9 cellular contexts compared by ENCODE assay signal in the genomic region with DNA sequence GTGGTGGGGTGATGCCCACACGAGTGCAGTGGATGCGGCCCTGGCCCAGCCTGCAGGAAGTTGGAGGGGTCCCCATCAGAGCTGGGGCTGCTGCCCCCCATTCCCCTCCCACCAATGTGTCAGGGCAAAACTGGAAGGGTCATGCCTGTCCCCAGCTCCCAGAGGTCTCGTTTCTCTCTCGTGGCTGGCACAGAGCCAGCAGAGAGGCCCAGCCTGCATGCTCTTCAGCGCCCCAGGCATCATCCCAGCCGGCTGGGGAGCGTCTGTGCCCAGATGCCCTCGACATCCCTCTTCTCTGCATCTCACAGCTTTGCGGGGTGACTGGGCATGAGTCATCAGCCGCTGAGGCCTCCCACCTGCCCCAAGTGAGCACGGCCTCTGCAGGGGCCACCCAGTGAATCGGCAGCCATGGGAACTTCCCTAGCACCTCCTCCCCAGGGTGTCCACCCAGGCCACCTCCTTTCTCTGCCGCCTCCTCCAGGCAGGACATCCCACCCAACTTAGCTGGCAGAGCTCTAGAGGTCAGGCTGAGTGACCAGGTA. TPM values are rescaled to one million over a fixed set of nuclear protein-coding genes. Genes with fewer than 3 reads are reported as not detected.
DNase-seq lines count a peak whose midpoint lies in the region; ATAC-seq, FAIRE-seq and TF ChIP-seq lines count a peak whose summit lies in the region.
"Had no signal": no experiment of that assay in that cellular context is flagged by ENCODE, and none has a peak within 500 bp of the region (broad histone marks: within the 10 kb centered on the region; RNA-seq: fewer than 3 reads in every experiment).

No MANE protein-coding gene starts in this region.

- H3K27ac ChIP-seq in trophoblast cell (ENCODE audit: low read depth, low read length) (no peak overlapping the region), gastroesophageal sphincter (no peak overlapping the region)

- TF ChIP-seq POLR2A in GM12892 (IDR thresholded peaks at IDR 0.05; ENCODE audit: low read depth, low read length) = no peak
- no peak for TF ChIP-seq POLR2A in gastroesophageal sphincter (IDR thresholded peaks at IDR 0.05)

- H3K36me3 Mint-ChIP-seq in activated naive CD8-positive, alpha-beta T cell treated with anti-CD3 and anti-CD28 coated beads, Interleukin-2, amount 10 ng/mL, durations not matched to agents 7 days and 5 days = no peaks in the 10 kb centered on the region

- no peak overlapping the region for H3K14ac ChIP-seq in trophoblast cell (ENCODE audit: low read length)

- H3K4ac ChIP-seq in trophoblast cell (ENCODE audit: low read depth, low read length) = no peak overlapping the region

- no peaks in the 10 kb centered on the region for H3K9me3 Mint-ChIP-seq in activated naive CD8-positive, alpha-beta T cell treated with anti-CD3 and anti-CD28 coated beads, Interleukin-2, amount 10 ng/mL, durations not matched to agents 7 days and 5 days

- H3K18ac ChIP-seq in trophoblast cell (ENCODE audit: low read length) = no peak overlapping the region

- peak; percentile 99 for DNase-seq in ELR (ENCODE audit: low read depth)
- peak; percentile 43 to 92 (median 81) for DNase-seq in NCI-H1417 (lab: John Stamatoyannopoulos, UW)
- DNase-seq in activated naive CD8-positive, alpha-beta T cell treated with anti-CD3 and anti-CD28 coated beads, Interleukin-2, amount 10 ng/mL, durations not matched to agents 7 days and 5 days = no peak
- peak; percentile 41 for DNase-seq in non-pigmented ciliary epithelial cell (ENCODE audit: low read depth)
- no peak for DNase-seq in GM12892 (ENCODE audit: insufficient read length)
- DNase-seq in trophoblast cell = no peak
- DNase-seq in SK-N-DZ (ENCODE audit: low spot score) = no peak
- DNase-seq: left ventricle myocardium superior had no signal

- H4K91ac ChIP-seq in trophoblast cell (ENCODE audit: low read depth, low read length) = no peak overlapping the region

- H2AFZ ChIP-seq in trophoblast cell (ENCODE audit: insufficient read depth, low read length, poor library complexity) = no peak overlapping the region

- no peak for FAIRE-seq in GM12892 (lab: Jason Lieb, UNC)

- H3K27ac Mint-ChIP-seq in activated naive CD8-positive, alpha-beta T cell treated with anti-CD3 and anti-CD28 coated beads, Interleukin-2, amount 10 ng/mL, durations not matched to agents 7 days and 5 days = no peak overlapping the region

- no peaks in the 10 kb centered on the region for H3K79me1 ChIP-seq in trophoblast cell (ENCODE audit: low read length)

- H3K9ac ChIP-seq in trophoblast cell (ENCODE audit: low read length) = no peak overlapping the region

- H4K12ac ChIP-seq in trophoblast cell (ENCODE audit: low read depth, low read length) = no peak overlapping the region

- TF ChIP-seq CTCF in gastroesophageal sphincter (IDR thresholded peaks at IDR 0.05) = no peak

- peaks cover 5% of the 10 kb centered on the region for H3K9me3 ChIP-seq in trophoblast cell (ENCODE audit: insufficient read depth, low read depth, low read length)
- no peaks in the 10 kb centered on the region for H3K9me3 ChIP-seq in gastroesophageal sphincter

- no peaks in the 10 kb centered on the region for H3K36me3 ChIP-seq in trophoblast cell (ENCODE audit: control insufficient read depth in 1 of 2, insufficient read depth in 2 of 2, low read length in 2 of 2)
- peaks cover 0 to 7% of the 10 kb centered on the region in 2 donors for H3K36me3 ChIP-seq in gastroesophageal sphincter

- H2BK5ac ChIP-seq in trophoblast cell (ENCODE audit: low read depth, low read length, poor library complexity) = no peak overlapping the region

- H3K4me3 ChIP-seq in trophoblast cell (ENCODE audit: low read depth, low read length) = no peak overlapping the region
- no peak overlapping the region for H3K4me3 ChIP-seq in gastroesophageal sphincter

- no peak for TF ChIP-seq EP300 in gastroesophageal sphincter (IDR thresholded peaks at IDR 0.05)

- H3K4me1 ChIP-seq in trophoblast cell (ENCODE audit: control insufficient read depth in 1 of 2, insufficient read depth in 2 of 2, low read length in 2 of 2) = no peaks in the 10 kb centered on the region
- peaks cover 0 to 22% (median 7%) of the 10 kb centered on the region in 3 donors for H3K4me1 ChIP-seq in gastroesophageal sphincter

- H2BK120ac ChIP-seq in trophoblast cell (ENCODE audit: insufficient read depth, low read length, poor library complexity) = no peak overlapping the region

- POLR2A ChIA-PET in activated naive CD8-positive, alpha-beta T cell treated with anti-CD3 and anti-CD28 coated beads, Interleukin-2, amount 10 ng/mL, durations not matched to agents 7 days and 5 days (lab: Charles Lee) = interaction anchor here (1.4 to 3.7 kb wide), 2 partner anchors 9 to 10 kb away, joined by 4 to 22 read pairs; partner anchors contain the start of gene CSNK1D

- no peak overlapping the region for H3K4me3 Mint-ChIP-seq in activated naive CD8-positive, alpha-beta T cell treated with anti-CD3 and anti-CD28 coated beads, Interleukin-2, amount 10 ng/mL, durations not matched to agents 7 days and 5 days

- ATAC-seq in activated naive CD8-positive, alpha-beta T cell treated with anti-CD3 and anti-CD28 coated beads, Interleukin-2, amount 10 ng/mL, durations not matched to agents 7 days and 5 days (ENCODE audit: low read depth) = peak; percentile 31
- ATAC-seq in gastroesophageal sphincter = no peak
- ATAC-seq: left ventricle myocardium superior had no signal

- no peak overlapping the region for H3K23ac ChIP-seq in trophoblast cell (ENCODE audit: low read length)

- H3K79me2 ChIP-seq in trophoblast cell (ENCODE audit: control insufficient read depth, insufficient read depth, low read length, poor library complexity) = no peaks in the 10 kb centered on the region

- H3K27me3 ChIP-seq in trophoblast cell (ENCODE audit: insufficient read depth, low read length) = no peaks in the 10 kb centered on the region
- no peaks in the 10 kb centered on the region for H3K27me3 ChIP-seq in gastroesophageal sphincter

- H3K27me3 Mint-ChIP-seq in activated naive CD8-positive, alpha-beta T cell treated with anti-CD3 and anti-CD28 coated beads, Interleukin-2, amount 10 ng/mL, durations not matched to agents 7 days and 5 days = peaks cover 2% of the 10 kb centered on the region

- no peak overlapping the region for H4K8ac ChIP-seq in trophoblast cell (ENCODE audit: low read depth, low read length)

- no CpG with 5 or more reads among the region's 13 CpGs for whole genome bisulfite sequencing in trophoblast cell (ENCODE audit: extremely low coverage, insufficient coverage, insufficient read length)
- WGBS in gastroesophageal sphincter (ENCODE audit: low coverage in 1 of 2), 2 donors = 0 to 45% methylated on average over 2 to 4 of the region's 13 CpGs

- H3K4me2 ChIP-seq in trophoblast cell (ENCODE audit: low read length) = no peak overlapping the region

- no peak overlapping the region for H2BK12ac ChIP-seq in trophoblast cell (ENCODE audit: low read length)

- H3K4me1 Mint-ChIP-seq in activated naive CD8-positive, alpha-beta T cell treated with anti-CD3 and anti-CD28 coated beads, Interleukin-2, amount 10 ng/mL, durations not matched to agents 7 days and 5 days = peaks cover 25% of the 10 kb centered on the region

- no peak overlapping the region for H2AK5ac ChIP-seq in trophoblast cell (ENCODE audit: low read length)

RNA-seq across cellular contexts. Expression of gene CSNK1D, which starts 9.8 kb away (rescaled TPM):
- 100 to 1,000 TPM; 135 to 140 TPM for total RNA-seq in activated naive CD8-positive, alpha-beta T cell treated with anti-CD3 and anti-CD28 coated beads, Interleukin-2, amount 10 ng/mL, durations not matched to agents 7 days and 5 days
- polyA plus RNA-seq in GM12892 (2012; ENCODE audit: missing spikeins) = 52.3 TPM
- 106 and 112 TPM in 2 replicates for polyA plus RNA-seq in trophoblast cell (2013)
- total RNA-seq in gastroesophageal sphincter = 10 to 100 TPM; 23.4 to 92.1 (median 72.4) TPM
- polyA plus RNA-seq in SK-N-DZ (2014; cell fraction: cytosol; rRNA removed) = 25.1 and 31.2 TPM in 2 replicates
- polyA plus RNA-seq in SK-N-DZ (2014; cell fraction: nucleus; rRNA removed) = 49.5 and 120 TPM in 2 replicates

RNA-seq across cellular contexts. Expression of gene CD7, which starts 34.1 kb away (rescaled TPM):
- total RNA-seq in activated naive CD8-positive, alpha-beta T cell treated with anti-CD3 and anti-CD28 coated beads, Interleukin-2, amount 10 ng/mL, durations not matched to agents 7 days and 5 days = 100 to 1,000 TPM; 286 to 320 TPM
- not detected for polyA plus RNA-seq in GM12892 (2012; ENCODE audit: missing spikeins)
- 0.18 and 0.22 TPM in 2 replicates for polyA plus RNA-seq in trophoblast cell (2013)
- 1 to 10 TPM in 1 of 4 donors, under 1 TPM in 2, not detected in 1; 0.58 to 1.7 (median 0.94) TPM for total RNA-seq in gastroesophageal sphincter
- 3.3 and 3.8 TPM in 2 replicates for polyA plus RNA-seq in SK-N-DZ (2014; cell fraction: cytosol; rRNA removed)
- polyA plus RNA-seq in SK-N-DZ (2014; cell fraction: nucleus; rRNA removed) = 0.87 and 1.7 TPM in 2 replicates

RNA-seq across cellular contexts. Expression of gene SECTM1, which starts 50.3 kb away (rescaled TPM):
- 1 to 10 TPM in 1 of 2 experiments, under 1 TPM in 1; 0.86 to 1.0 TPM for total RNA-seq in activated naive CD8-positive, alpha-beta T cell treated with anti-CD3 and anti-CD28 coated beads, Interleukin-2, amount 10 ng/mL, durations not matched to agents 7 days and 5 days
- polyA plus RNA-seq in GM12892 (2012; ENCODE audit: missing spikeins) = not detected
- 2.4 and 2.6 TPM in 2 replicates for polyA plus RNA-seq in trophoblast cell (2013)
- total RNA-seq in gastroesophageal sphincter = 10 to 100 TPM in 3 of 4 donors, 1 to 10 TPM in 1; 6.1 to 22.3 (median 17.6) TPM
- polyA plus RNA-seq in SK-N-DZ (2014; cell fraction: cytosol; rRNA removed) = 2.1 and 3.1 TPM in 2 replicates
- 0.11 and 2.3 TPM in 2 replicates for polyA plus RNA-seq in SK-N-DZ (2014; cell fraction: nucleus; rRNA removed)

RNA-seq across cellular contexts. Expression of gene SLC16A3, which starts 54.4 kb away (rescaled TPM):
- 100 to 1,000 TPM; 195 to 211 TPM for total RNA-seq in activated naive CD8-positive, alpha-beta T cell treated with anti-CD3 and anti-CD28 coated beads, Interleukin-2, amount 10 ng/mL, durations not matched to agents 7 days and 5 days
- polyA plus RNA-seq in GM12892 (2012; ENCODE audit: missing spikeins) = 56.1 TPM
- polyA plus RNA-seq in trophoblast cell (2013) = 106 and 112 TPM in 2 replicates
- 10 to 100 TPM; 11.2 to 38.5 (median 22.1) TPM for total RNA-seq in gastroesophageal sphincter
- polyA plus RNA-seq in SK-N-DZ (2014; cell fraction: cytosol; rRNA removed) = 70.5 and 78.7 TPM in 2 replicates
- polyA plus RNA-seq in SK-N-DZ (2014; cell fraction: nucleus; rRNA removed) = 43.3 and 51.0 TPM in 2 replicates

Comparison
In these comparisons a context has a peak if more than half of its experiments do, and no peak if none do; other contexts are left out.
1. DNase-seq: peak in ELR (single experiment), NCI-H1417 (3 of 3) and non-pigmented ciliary epithelial cell (single experiment); none in activated naive CD8-positive, alpha-beta T cell treated with anti-CD3 and anti-CD28 coated beads, Interleukin-2, amount 10 ng/mL, durations not matched to agents 7 days and 5 days (single experiment), GM12892 (single experiment), trophoblast cell (0 of 2) and SK-N-DZ (single experiment).
2. RNA of gene CD7, which starts 34.1 kb away (total RNA-seq): 286 to 320 TPM in activated naive CD8-positive, alpha-beta T cell treated with anti-CD3 and anti-CD28 coated beads, Interleukin-2, amount 10 ng/mL, durations not matched to agents 7 days and 5 days; 0.58 to 1.7 TPM in gastroesophageal sphincter; every median in the first group is over 100 times any median in the second.